In the genomic region with DNA sequence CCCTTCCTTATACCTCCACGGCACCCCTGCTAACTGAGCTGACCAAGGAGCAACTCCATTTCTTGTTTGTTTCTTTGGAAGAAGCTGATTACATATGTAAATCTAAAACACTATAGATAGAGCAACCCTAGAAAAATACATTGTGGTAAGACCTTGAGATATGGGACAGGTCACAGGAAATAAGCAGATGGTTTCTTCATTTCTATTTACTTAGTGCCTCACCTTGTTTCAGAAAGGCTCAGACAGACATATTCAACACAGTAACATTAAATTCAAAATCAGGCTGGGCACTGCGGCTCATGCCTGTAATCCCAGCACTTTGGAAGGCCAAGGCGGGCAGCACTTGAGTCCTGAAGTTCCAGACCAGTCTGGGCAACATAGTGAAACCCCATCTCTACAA, we compare ENCODE assay signal across 20 cellular contexts. TPM values are rescaled to one million over a fixed set of nuclear protein-coding genes. Genes with fewer than 3 reads are reported as not detected.
DNase-seq lines count a peak whose midpoint lies in the region; ATAC-seq and TF ChIP-seq lines count a peak whose summit lies in the region.
"Had no signal": no experiment of that assay in that cellular context is flagged by ENCODE, and none has a peak within 500 bp of the region (broad histone marks: within the 10 kb centered on the region; RNA-seq: fewer than 3 reads in every experiment).

No MANE protein-coding gene starts in this region.

- peaks cover 72% of the 10 kb centered on the region for H3K4me1 Mint-ChIP-seq in CD8-positive, alpha-beta T cell (ENCODE audit: low read depth)
- peaks cover 25% of the 10 kb centered on the region for H3K4me1 Mint-ChIP-seq in activated naive CD8-positive, alpha-beta T cell treated with anti-CD3 and anti-CD28 coated beads, Interleukin-2, amount 10 ng/mL, durations not matched to agents 7 days and 5 days
- peaks cover 66 to 70% of the 10 kb centered on the region in 2 donors for H3K4me1 Mint-ChIP-seq in natural killer cell

- H3K27ac ChIP-seq in CD8-positive, alpha-beta T cell (ENCODE audit: low read depth, low read length), result no peak overlapping the region
- peak overlapping the region; percentile 85 for H3K27ac ChIP-seq in MM.1S (ENCODE audit: low read length)
- H3K27ac ChIP-seq: BLaER1 treated with 17β-estradiol and CSF1 and Interleukin-3, amounts not matched to agents 10 nM and 100 nM; HL-60; parathyroid adenoma; upper lobe of right lung had no signal

- CTCF ChIA-PET in CD8-positive, alpha-beta T cell (lab: Charles Lee), result no interaction called here

- intact Hi-C loops in CD8-positive, alpha-beta T cell (cut with DNase I, micrococcal nuclease), result no loop called here
- intact Hi-C loops in natural killer cell (cut with micrococcal nuclease), result no loop called here

- POLR2A ChIA-PET in CD8-positive, alpha-beta T cell (lab: Charles Lee), result interaction anchor here (0.9 kb wide), 1 partner anchor 17 kb away, joined by 3 read pairs; no protein-coding TSS in a partner anchor
- POLR2A ChIA-PET in activated naive CD8-positive, alpha-beta T cell treated with anti-CD3 and anti-CD28 coated beads, Interleukin-2, amount 10 ng/mL, durations not matched to agents 7 days and 5 days (lab: Charles Lee), result interaction anchor here (0.7 to 0.9 kb wide), 2 partner anchors 43 to 47 kb away, joined by 3 read pairs; partner anchors contain the start of gene IRF2

- H3K36me3 ChIP-seq in CD8-positive, alpha-beta T cell (ENCODE audit: insufficient read depth, low read length), result peaks cover 20% of the 10 kb centered on the region
- H3K36me3 ChIP-seq in MM.1S (replicated peaks; ENCODE audit: insufficient read depth, low read length), result peaks cover 6% of the 10 kb centered on the region

- H3K27me3 Mint-ChIP-seq in CD8-positive, alpha-beta T cell (ENCODE audit: low read depth), result no peaks in the 10 kb centered on the region
- H3K27me3 Mint-ChIP-seq in activated naive CD8-positive, alpha-beta T cell treated with anti-CD3 and anti-CD28 coated beads, Interleukin-2, amount 10 ng/mL, durations not matched to agents 7 days and 5 days, result no peaks in the 10 kb centered on the region
- H3K27me3 Mint-ChIP-seq in natural killer cell (ENCODE audit: low read depth in 2 of 2), result no peaks in the 10 kb centered on the region

- H3K4me3 Mint-ChIP-seq in CD8-positive, alpha-beta T cell, result no peak overlapping the region
- no peak overlapping the region for H3K4me3 Mint-ChIP-seq in activated naive CD8-positive, alpha-beta T cell treated with anti-CD3 and anti-CD28 coated beads, Interleukin-2, amount 10 ng/mL, durations not matched to agents 7 days and 5 days
- H3K4me3 Mint-ChIP-seq in natural killer cell, result no peak overlapping the region

- peak overlapping the region; percentile 69 for H3K27ac Mint-ChIP-seq in CD8-positive, alpha-beta T cell
- peak overlapping the region; percentile 28 for H3K27ac Mint-ChIP-seq in activated naive CD8-positive, alpha-beta T cell treated with anti-CD3 and anti-CD28 coated beads, Interleukin-2, amount 10 ng/mL, durations not matched to agents 7 days and 5 days
- H3K27ac Mint-ChIP-seq in natural killer cell, result peak overlapping the region; percentile 65 to 76

- peaks cover 7% of the 10 kb centered on the region for H3K9me3 Mint-ChIP-seq in CD8-positive, alpha-beta T cell
- H3K9me3 Mint-ChIP-seq in activated naive CD8-positive, alpha-beta T cell treated with anti-CD3 and anti-CD28 coated beads, Interleukin-2, amount 10 ng/mL, durations not matched to agents 7 days and 5 days, result peaks cover 1% of the 10 kb centered on the region
- H3K9me3 Mint-ChIP-seq in natural killer cell, result peaks cover 2 to 3% of the 10 kb centered on the region in 2 donors

- H3K9me2 ChIP-seq in MM.1S (replicated peaks; ENCODE audit: insufficient read depth, low read length), result no peaks in the 10 kb centered on the region

- no peak overlapping the region for H2AFZ ChIP-seq in MM.1S (ENCODE audit: low read length)
- H2AFZ ChIP-seq: parathyroid adenoma had no signal

- ATAC-seq in CD8-positive, alpha-beta T cell, result no peak
- no peak for ATAC-seq in activated naive CD8-positive, alpha-beta T cell treated with anti-CD3 and anti-CD28 coated beads, Interleukin-2, amount 10 ng/mL, durations not matched to agents 7 days and 5 days (ENCODE audit: low read depth)
- ATAC-seq in natural killer cell (no peak), HG03469 (IDR thresholded peaks at IDR 0.05; ENCODE audit: unreplicated experiment) (no peak)
- ATAC-seq in activated CD4-positive, CD25-positive, alpha-beta regulatory T cell treated with anti-CD3 and anti-CD28 coated beads, Interleukin-2, amount 50 U/mL, for 24 hours, result no peak
- ATAC-seq: K562, upper lobe of right lung had no signal

- peak overlapping the region; percentile 33; the same call in 1 of the 2 replicates for H3K4me2 ChIP-seq in MM.1S (ENCODE audit: low read depth, low read length)
- H3K4me2 ChIP-seq: BLaER1 treated with 17β-estradiol and CSF1 and Interleukin-3, amounts not matched to agents 10 nM and 100 nM had no signal

- peaks cover 19% of the 10 kb centered on the region for H3K4me1 ChIP-seq in CD8-positive, alpha-beta T cell (ENCODE audit: insufficient read depth, low read length)
- peaks cover 74% of the 10 kb centered on the region for H3K4me1 ChIP-seq in MM.1S (ENCODE audit: low read length)

- no peak for DNase-seq in CD8-positive, alpha-beta T cell
- DNase-seq in MM.1S, result peak; percentile 71
- DNase-seq in activated naive CD8-positive, alpha-beta T cell treated with anti-CD3 and anti-CD28 coated beads, Interleukin-2, amount 10 ng/mL, durations not matched to agents 7 days and 5 days, result no peak
- DNase-seq in natural killer cell, result no peak
- no peak for DNase-seq in NCI-H2171 (lab: John Stamatoyannopoulos, UW)
- DNase-seq in activated CD4-positive, CD25-positive, alpha-beta regulatory T cell (lab: John Stamatoyannopoulos, UW), result no peak
- DNase-seq: caudate nucleus; effector memory CD4-positive, alpha-beta T cell; hypothalamus; NCI-H1048; NCI-H2081 treated with DMSO at 0.1 percent for 48 hours; NCI-H524 treated with DMSO at 0.1 percent for 48 hours; stimulated activated CD4-positive, alpha-beta T cell treated with anti-CD3 and anti-CD28 coated beads, Interleukin-4, amount 100 ng/mL, for 4 hours; upper lobe of right lung had no signal

- TF ChIP-seq CTCF in CD8-positive, alpha-beta T cell (IDR thresholded peaks at IDR 0.05), result no peak
- TF ChIP-seq CTCF in MM.1S (IDR thresholded peaks at IDR 0.05; ENCODE audit: low read length) (no peak), natural killer cell (IDR thresholded peaks at IDR 0.05) (no peak)

- no peaks in the 10 kb centered on the region for H3K9me3 ChIP-seq in CD8-positive, alpha-beta T cell (ENCODE audit: low read length)
- no peaks in the 10 kb centered on the region for H3K9me3 ChIP-seq in MM.1S (replicated peaks; ENCODE audit: insufficient read depth, low read length)
- H3K9me3 ChIP-seq: upper lobe of right lung had no signal

- peaks cover 39% of the 10 kb centered on the region for H3F3A ChIP-seq in MM.1S (ENCODE audit: insufficient read depth, low read length)

- H4K20me1 ChIP-seq in MM.1S (ENCODE audit: insufficient read depth, low read length), result no peaks in the 10 kb centered on the region

- H3K27me3 ChIP-seq in CD8-positive, alpha-beta T cell (ENCODE audit: insufficient read depth, low read length), result no peaks in the 10 kb centered on the region
- H3K27me3 ChIP-seq in MM.1S (replicated peaks; ENCODE audit: insufficient read depth, low read length), result no peaks in the 10 kb centered on the region
- H3K27me3 ChIP-seq: BLaER1 treated with 17β-estradiol and CSF1 and Interleukin-3, amounts not matched to agents 10 nM and 100 nM; upper lobe of right lung had no signal

- peaks cover 94% of the 10 kb centered on the region for H3K79me2 ChIP-seq in MM.1S (ENCODE audit: low read length)

- no peak overlapping the region for H3K4me3 ChIP-seq in CD8-positive, alpha-beta T cell (ENCODE audit: low read depth, low read length)
- no peak overlapping the region for H3K4me3 ChIP-seq in MM.1S (ENCODE audit: low read length)
- H3K4me3 ChIP-seq: BLaER1 treated with 17β-estradiol and CSF1 and Interleukin-3, amounts not matched to agents 10 nM and 100 nM; K562; upper lobe of right lung had no signal

- peak overlapping the region; percentile 44 for H3K9ac ChIP-seq in MM.1S (ENCODE audit: low read length)
- H3K9ac ChIP-seq: parathyroid adenoma had no signal

- peaks cover 84% of the 10 kb centered on the region for H3K36me3 Mint-ChIP-seq in CD8-positive, alpha-beta T cell
- peaks cover 48% of the 10 kb centered on the region for H3K36me3 Mint-ChIP-seq in activated naive CD8-positive, alpha-beta T cell treated with anti-CD3 and anti-CD28 coated beads, Interleukin-2, amount 10 ng/mL, durations not matched to agents 7 days and 5 days
- H3K36me3 Mint-ChIP-seq in natural killer cell, result peaks cover 7% of the 10 kb centered on the region

RNA-seq across cellular contexts. Expression of gene IRF2, which starts 47.3 kb away (rescaled TPM):
- 1 to 10 TPM; 7.9 to 9.3 TPM for total RNA-seq in CD8-positive, alpha-beta T cell
- total RNA-seq in activated naive CD8-positive, alpha-beta T cell treated with anti-CD3 and anti-CD28 coated beads, Interleukin-2, amount 10 ng/mL, durations not matched to agents 7 days and 5 days, result 10 to 100 TPM; 72.0 to 73.2 TPM
- 10 to 100 TPM; 50.6 to 68.5 (median 59.8) TPM for total RNA-seq in natural killer cell

Comparison
In these comparisons a context has a peak if more than half of its experiments do, and no peak if none do; other contexts are left out.
1. RNA of gene IRF2, which starts 47.3 kb away (total RNA-seq): 72.0 to 73.2 TPM in activated naive CD8-positive, alpha-beta T cell treated with anti-CD3 and anti-CD28 coated beads, Interleukin-2, amount 10 ng/mL, durations not matched to agents 7 days and 5 days and 50.6 to 68.5 TPM in natural killer cell; 7.9 to 9.3 TPM in CD8-positive, alpha-beta T cell; every median in the first group is over 4 times any median in the second.
2. Peak in every context shown above with its lines, with median percentiles within 50 percentile points of each other: H3K27ac Mint-ChIP-seq.